Comparison of ENCODE assay signal across 20 cellular contexts in the genomic region with DNA sequence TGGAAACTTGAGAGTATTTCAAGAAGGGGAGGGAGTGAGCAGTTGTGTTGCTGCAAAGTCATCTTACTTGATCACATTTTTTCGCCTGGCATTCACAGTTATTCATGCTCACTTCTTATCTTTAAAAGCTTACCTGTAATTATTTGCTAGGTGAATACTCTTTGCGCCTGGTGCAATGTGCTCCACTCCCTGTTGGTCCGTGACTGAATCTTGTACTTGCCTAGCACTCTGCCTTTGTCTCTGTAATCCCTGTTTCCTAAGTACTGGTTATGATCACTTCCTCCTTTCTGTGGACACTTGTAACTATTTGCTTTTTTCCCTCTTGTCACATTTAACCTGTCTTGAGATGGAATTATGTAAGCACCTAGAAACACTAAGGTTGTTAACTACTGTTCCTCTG. TPM values are rescaled to one million over a fixed set of nuclear protein-coding genes. Genes with fewer than 3 reads are reported as not detected.
A peak's percentile ranks its signal among the peaks of the same experiment; 100 is the strongest.
DNase-seq lines count a peak whose midpoint lies in the region; ATAC-seq, FAIRE-seq and TF ChIP-seq lines count a peak whose summit lies in the region.
"Had no signal": no experiment of that assay in that cellular context is flagged by ENCODE, and none has a peak within 500 bp of the region (broad histone marks: within the 10 kb centered on the region; RNA-seq: fewer than 3 reads in every experiment).

No MANE protein-coding gene starts in this region.

- SMC1A ChIA-PET in GM12878 (lab: Charles Lee; ENCODE audit: uncharacterized antibody, unreplicated experiment), result interaction anchor here (1.4 to 6.9 kb wide), 11 partner anchors 7 to 168 kb away, joined by 4 to 41 read pairs (median 7); no protein-coding TSS in a partner anchor

- POLR2A ChIA-PET in GM12878 (lab: Charles Lee), result interaction anchor here (0.6 to 3.6 kb wide), 9 partner anchors 7 to 166 kb away, joined by 3 to 11 read pairs (median 4); no protein-coding TSS in a partner anchor

- CTCF ChIA-PET in GM12878 (lab: Yijun Ruan, JAX), result interaction anchor here (0.5 to 2.1 kb wide), 3 partner anchors 79 to 180 kb away, joined by 3 to 12 read pairs (median 3); no protein-coding TSS in a partner anchor

- FAIRE-seq in GM12878 (lab: Jason Lieb, UNC), result no peak
- FAIRE-seq in small intestine (lab: Jason Lieb, UNC), result no peak
- FAIRE-seq: HTR-8/SVneo had no signal

- TF ChIP-seq POLR2A in NB4 (IDR thresholded peaks at IDR 0.05; ENCODE audit: extremely low read depth, insufficient read length) (no peak), GM12878 (IDR thresholded peaks at IDR 0.05; ENCODE audit: low read depth, low read length) (no peak), suprapubic skin (IDR thresholded peaks at IDR 0.05) (no peak)

- peak overlapping the region; percentile 79 for H3K4me2 ChIP-seq in GM12878 (ENCODE audit: control insufficient read depth, insufficient read depth)

- DNase-seq in left ventricle myocardium inferior (no peak), left cardiac atrium (no peak), NB4 (ENCODE audit: low read depth) (peak; percentile 46), GM12878 (ENCODE audit: low read depth, low spot score) (no peak), small intestine (peak; percentile 35), suprapubic skin (ENCODE audit: low spot score in 2 of 2) (no peak)
- no peak for DNase-seq in activated CD4-positive, CD25-positive, alpha-beta regulatory T cell (lab: John Stamatoyannopoulos, UW)
- DNase-seq: activated CD4-positive, alpha-beta T cell treated with anti-CD3 and anti-CD28 coated beads, Interleukin-2, amount 50 U/mL, for 48 hours; activated naive CD8-positive, alpha-beta T cell treated with anti-CD3 and anti-CD28 coated beads for 36 hours; activated T-cell treated with anti-CD3 and anti-CD28 coated beads, Interleukin-2, amount 50 U/mL, for 48 hours; brain microvascular endothelial cell; CD8-positive, alpha-beta T cell; dorsolateral prefrontal cortex; HCEC 1CT; NCI-H1048; uterus had no signal

- H3K9me3 ChIP-seq in left ventricle myocardium inferior (replicated peaks), result no peaks in the 10 kb centered on the region
- no peaks in the 10 kb centered on the region; the same call in 2 of the 3 replicates for H3K9me3 ChIP-seq in GM12878 (replicated peaks; ENCODE audit: control insufficient read depth, insufficient read depth, low read length)
- H3K9me3 ChIP-seq in small intestine (ENCODE audit: control insufficient read depth, low read depth), result no peaks in the 10 kb centered on the region
- no peaks in the 10 kb centered on the region for H3K9me3 ChIP-seq in suprapubic skin
- H3K9me3 ChIP-seq: esophagus muscularis mucosa, uterus had no signal

- WGBS in GM12878 (ENCODE audit: insufficient coverage, insufficient replicate concordance, low lambda C conversion rate, missing lambda C conversion rate), result 47% methylated on average over 3 of the region's 3 CpGs
- 69 to 86% (median 80%) methylated on average over 3 of the region's 3 CpGs for WGBS in small intestine, 3 donors
- whole genome bisulfite sequencing in suprapubic skin, result 81% methylated on average over 3 of the region's 3 CpGs

- no peak overlapping the region for H2AFZ ChIP-seq in GM12878 (ENCODE audit: control insufficient read depth, low read depth, low read length)

- RAD21 ChIA-PET in GM12878 (lab: Charles Lee; ENCODE audit: unreplicated experiment), result interaction anchor here (0.6 to 7.3 kb wide), 9 partner anchors 14 to 186 kb away, joined by 3 to 49 read pairs (median 4); no protein-coding TSS in a partner anchor

- H3K36me3 ChIP-seq in left ventricle myocardium inferior (no peaks in the 10 kb centered on the region), GM12878 (ENCODE audit: control insufficient read depth in 2 of 2, insufficient read depth in 2 of 2, low read length in 1 of 2) (peaks cover 0 to 2% of the 10 kb centered on the region in 2 experiments; a peak in 1 of 4 replicates), small intestine (ENCODE audit: control insufficient read depth in 2 of 2, insufficient read depth in 2 of 2, low read length in 2 of 2) (no peaks in the 10 kb centered on the region), suprapubic skin (no peaks in the 10 kb centered on the region)
- H3K36me3 ChIP-seq: brain microvascular endothelial cell, esophagus muscularis mucosa, uterus had no signal

- ATAC-seq in left cardiac atrium, result no peak
- ATAC-seq in GM12878, result peak; percentile 34
- no peak for ATAC-seq in HG03175 (IDR thresholded peaks at IDR 0.05; ENCODE audit: unreplicated experiment)
- ATAC-seq: CD8-positive, alpha-beta T cell had no signal

- TF ChIP-seq RAD21 in GM12878 (IDR thresholded peaks at IDR 0.05; ENCODE audit: insufficient read depth, low read depth, low read length), result no peak

- peaks cover 94% of the 10 kb centered on the region for H3K79me2 ChIP-seq in GM12878 (ENCODE audit: control insufficient read depth, insufficient read depth, low read length)

- H3K9ac ChIP-seq in GM12878 (ENCODE audit: control insufficient read depth, insufficient read depth, low read length), result no peak overlapping the region

- TF ChIP-seq EP300 in GM12878 (IDR thresholded peaks at IDR 0.05; ENCODE audit: borderline replicate concordance in 1 of 2, control insufficient read depth in 1 of 2, low read depth in 2 of 2, low read length in 2 of 2) (no peak), suprapubic skin (IDR thresholded peaks at IDR 0.05) (no peak)

- H3K27ac ChIP-seq in left ventricle myocardium inferior (replicated peaks), result peak overlapping the region; percentile 14
- H3K27ac ChIP-seq in GM12878 (ENCODE audit: control insufficient read depth, insufficient read depth), result no peak overlapping the region; the same call in 1 of the 2 replicates
- H3K27ac ChIP-seq in small intestine (ENCODE audit: low read depth in 1 of 2, low read length in 1 of 2), result no peak overlapping the region
- H3K27ac ChIP-seq in suprapubic skin, result no peak overlapping the region
- H3K27ac ChIP-seq: brain microvascular endothelial cell, esophagus muscularis mucosa, SK-N-MC, uterus had no signal

- H3K4me3 ChIP-seq in left ventricle myocardium inferior (no peak overlapping the region), NB4 (ENCODE audit: low read depth, low read length) (no peak overlapping the region), GM12878 (peak overlapping the region; percentile 8; the same call in 1 of the 2 replicates), small intestine (ENCODE audit: low read depth in 1 of 2, low read length in 2 of 2) (no peak overlapping the region), suprapubic skin (no peak overlapping the region)
- H3K4me3 ChIP-seq: esophagus muscularis mucosa, SK-N-MC, uterus had no signal

- intact Hi-C loops in left ventricle myocardium inferior (cut with micrococcal nuclease), result no loop called here
- intact Hi-C loops in left cardiac atrium (cut with DNase I), result loop anchor here in 1 of 2 donors (5.0 kb wide), 1 partner anchor 80 kb away; no protein-coding TSS in a partner anchor
- intact Hi-C loops in GM12878 (cut with micrococcal nuclease; ENCODE audit: unreplicated experiment), result no loop called here

- in situ Hi-C loops in GM12878 (cut with MboI), result no loop called here

- no TSS peak for BruUV-seq in GM12878 (replicated peaks; lab: Mats Ljungman, UMichigan)

- no peaks in the 10 kb centered on the region; the same call in 1 of the 2 replicates for H4K20me1 ChIP-seq in GM12878 (ENCODE audit: control insufficient read depth, insufficient read depth)

- H3K27me3 ChIP-seq in left ventricle myocardium inferior (ENCODE audit: low read depth) (no peaks in the 10 kb centered on the region), GM12878 (replicated peaks in 1 of 2; ENCODE audit: control insufficient read depth in 2 of 2, insufficient read depth in 2 of 2, low read length in 1 of 2) (no peaks in the 10 kb centered on the region), small intestine (ENCODE audit: control insufficient read depth in 2 of 2, insufficient read depth in 2 of 2, low read length in 2 of 2) (no peaks in the 10 kb centered on the region), suprapubic skin (no peaks in the 10 kb centered on the region)
- H3K27me3 ChIP-seq: brain microvascular endothelial cell, dorsolateral prefrontal cortex, esophagus muscularis mucosa, uterus had no signal

- H3K4me1 ChIP-seq in left ventricle myocardium inferior, result peaks cover 96% of the 10 kb centered on the region
- peaks cover 5% of the 10 kb centered on the region; the same call in 1 of the 2 replicates for H3K4me1 ChIP-seq in GM12878 (ENCODE audit: control insufficient read depth, insufficient read depth, low read length)
- peaks cover 2 to 7% of the 10 kb centered on the region in 2 donors for H3K4me1 ChIP-seq in small intestine (ENCODE audit: control insufficient read depth in 2 of 2, insufficient read depth in 1 of 2, low read depth in 1 of 2, low read length in 1 of 2)
- peaks cover 45% of the 10 kb centered on the region for H3K4me1 ChIP-seq in suprapubic skin

- TF ChIP-seq CTCF in left ventricle myocardium inferior (IDR thresholded peaks at IDR 0.05; ENCODE audit: borderline replicate concordance) (no peak), NB4 (IDR thresholded peaks at IDR 0.05; ENCODE audit: low read depth, low read length) (no peak), GM12878 (IDR thresholded peaks at IDR 0.05 in 2 of 3, conservative IDR thresholded peaks at IDR 0.05 in 1 of 3; ENCODE audit: control insufficient read depth in 2 of 3, extremely low read depth in 1 of 3, insufficient read depth in 1 of 3, low read depth in 3 of 3, low read length in 3 of 3) (no peak), suprapubic skin (IDR thresholded peaks at IDR 0.05) (no peak)

TF ChIP-seq in GM12878, 131 proteins besides CTCF, POLR2A, EP300 and RAD21 (continues in another document):
- TF ChIP-seq ZSCAN29 (IDR thresholded peaks at IDR 0.05) (no peak), RAD51 (IDR thresholded peaks at IDR 0.05) (no peak)

RNA-seq across cellular contexts. Expression of a gene that starts 5.8 kb away (rescaled TPM):
- total RNA-seq in left ventricle myocardium inferior (16.2 TPM), left cardiac atrium (10 to 100 TPM; 41.3 to 46.3 TPM), GM12878 (2014; rRNA removed) (36.3 and 41.1 TPM in 2 replicates), GM12878 (2014; rRNA removed; fragmentation: Illumina TruSeq; extraction: Trizol) (36.0 and 36.2 TPM in 2 replicates), GM12878 (2021) (24.9 and 25.6 TPM in 2 replicates), suprapubic skin (10 to 100 TPM; 29.7 to 79.1 (median 34.2) TPM)
- total RNA-seq in GM12878 (2013; cell fraction: nucleolus; rRNA removed), result 264 and 275 TPM in 2 replicates
- polyA plus RNA-seq in GM12878 (2011; ENCODE audit: low read depth), result 2.5 TPM
- polyA plus RNA-seq in GM12878 (2011; rRNA removed) (84.6 and 87.0 TPM in 2 replicates), GM12878 (2014; fragmentation: Illumina TruSeq; extraction: Trizol) (27.3 and 35.5 TPM in 2 replicates), GM12878 (2014; fragmentation: Nextera tagmentation; extraction: Ambion mirVana) (1 to 10 TPM; 5.4 to 8.6 TPM), GM12878 (2014; rRNA removed) (18.2 and 24.6 TPM in 2 replicates), GM12878 (2016; fragmentation: Nextera tagmentation; extraction: Ambion mirVana) (10 to 100 TPM in 1 of 2 experiments, 1 to 10 TPM in 1; 3.3 to 11.3 TPM), small intestine (10 to 100 TPM in 1 of 3 donors, 1 to 10 TPM in 2; 9.7 to 11.9 (median 9.9) TPM)
- polyA plus RNA-seq in GM12878 (2011; cell fraction: cytosol; rRNA removed), result 37.7 and 39.0 TPM in 2 replicates
- polyA plus RNA-seq in GM12878 (2011; cell fraction: nucleus; rRNA removed), result 123 and 134 TPM in 2 replicates
- 7.6 and 8.8 TPM in 2 replicates for polyA plus RNA-seq in GM12878 (2012)
- 131 and 158 TPM in 2 replicates for polyA minus RNA-seq in GM12878 (2011; rRNA and poly(A)+ RNA removed)
- polyA minus RNA-seq in GM12878 (2011; cell fraction: cytosol; rRNA and poly(A)+ RNA removed), result 27.3 and 36.6 TPM in 2 replicates
- 180 and 273 TPM in 2 replicates for polyA minus RNA-seq in GM12878 (2011; cell fraction: nucleus; rRNA and poly(A)+ RNA removed)

Comparison
In these comparisons a context has a peak if more than half of its experiments do, and no peak if none do; other contexts are left out.
1. DNase-seq: peak in NB4 (single experiment) and small intestine (single experiment); none in left ventricle myocardium inferior (single experiment), left cardiac atrium (single experiment), GM12878 (single experiment), activated CD4-positive, CD25-positive, alpha-beta regulatory T cell (0 of 4) and suprapubic skin (0 of 2).